In genomic region chr7:101076183-101076582, GRCh38 we compare ENCODE assay signal across 20 cellular contexts. TPM values are rescaled to one million over a fixed set of nuclear protein-coding genes. Genes with fewer than 3 reads are reported as not detected.
"Had no signal": no experiment of that assay in that cellular context is flagged by ENCODE, and none has a peak within 500 bp of the region (broad histone marks: within the 10 kb centered on the region; RNA-seq: fewer than 3 reads in every experiment).

No MANE protein-coding gene starts in this region.

RNA-seq across cellular contexts. Expression of gene SERPINE1, which starts 50.7 kb away (rescaled TPM):
- total RNA-seq: activated B cell treated with CpG ODN at 0.5 μM for 24 hours; T-helper 1 cell treated with Interleukin-12 subunit alpha and Interleukin-12 subunit beta and Interleukin-4 antibody, amounts not matched to agents 30 ng/mL and 1 ng/mL, for 36 hours had no signal

RNA-seq across cellular contexts. Expression of gene MUC17, which starts 56.3 kb away (rescaled TPM):
- total RNA-seq: activated B cell treated with CpG ODN at 0.5 μM for 24 hours; activated CD4-positive, alpha-beta memory T cell treated with anti-CD3 and anti-CD28 coated beads for 36 hours; activated CD4-positive, alpha-beta T cell treated with anti-CD3 and anti-CD28 coated beads, Interleukin-2, amount 10 ng/mL, durations not matched to agents 24 days and 14 days; activated CD8-positive, alpha-beta memory T cell treated with anti-CD3 and anti-CD28 coated beads for 36 hours; activated CD8-positive, alpha-beta T cell treated with anti-CD3 and anti-CD28 coated beads for 36 hours; activated naive CD4-positive, alpha-beta T cell treated with anti-CD3 and anti-CD28 coated beads for 36 hours; activated naive CD4-positive, alpha-beta T cell treated with anti-CD3 and anti-CD28 coated beads, Interleukin-2, amount 50 U/mL, for 72 hours; activated naive CD8-positive, alpha-beta T cell treated with anti-CD3 and anti-CD28 coated beads for 36 hours; activated T-cell treated with anti-CD3 and anti-CD28 coated beads, Interleukin-2, amount 50 U/mL, for 4 hours; activated T-cell treated with anti-CD3 and anti-CD28 coated beads, Interleukin-2, amount 50 U/mL, for 72 hours; activated T-helper 1 cell treated with anti-CD3 and anti-CD28 coated beads, Interleukin-12 subunit alpha, Interleukin-12 subunit beta, Interleukin-2, Interleukin-4 antibody, amounts not matched to agents 30 ng/mL and 10 ng/mL and 1 ng/mL, durations not matched to agents 14 hours and 24 hours and 36 hours; activated T-helper 17 cell treated with anti-CD3 and anti-CD28 coated beads, Interleukin-2, amount 50 U/mL, for 72 hours; adrenal gland; aorta; astrocyte; cardiac septum; T-cell; T-helper 1 cell treated with Interleukin-12 subunit alpha and Interleukin-12 subunit beta and Interleukin-4 antibody, amounts not matched to agents 30 ng/mL and 1 ng/mL, for 36 hours; T-helper 17 cell; T-helper 2 cell treated with Interferon-gamma antibody and Interleukin-4, amounts not matched to agents 100 ng/mL and 5 ng/mL, for 36 hours had no signal
- polyA plus RNA-seq: adrenal gland had no signal
